Comparison of ENCODE assay signal across 8 cellular contexts in genomic region chr5:173055983-173056782, GRCh38. TPM values are rescaled to one million over a fixed set of nuclear protein-coding genes. Genes with fewer than 3 reads are reported as not detected.
DNase-seq lines count a peak whose midpoint lies in the region; ATAC-seq and TF ChIP-seq lines count a peak whose summit lies in the region.

Gene CREBRF, plus strand, starts transcription at chr5:173056352. Its CDS starts 24,424 bp downstream, at chr5:173080776.

- DNase-seq in NCI-H1105 (lab: John Stamatoyannopoulos, UW) (peak; percentile 74), SKM-1 (lab: John Stamatoyannopoulos, UW; ENCODE audit: unreplicated experiment) (peak; percentile 91), glomerular visceral epithelial cell (ENCODE audit: extremely low spot score) (peak; percentile 98), omental fat pad (ENCODE audit: low spot score) (peak; percentile 88)
- peak; percentile 97 to 99 for DNase-seq in activated naive CD4-positive, alpha-beta T cell treated with anti-CD3 and anti-CD28 coated beads, Interleukin-2, amount 50 U/mL, for 72 hours (ENCODE audit: low spot score in 2 of 2)

- peak within 1 kb of the TSS; percentile 92 for H3K27ac ChIP-seq in temporal lobe (ENCODE audit: low read depth, low read length)

- H3K27ac Mint-ChIP-seq in activated naive CD4-positive, alpha-beta T cell treated with anti-CD3 and anti-CD28 coated beads, Interleukin-2, amount 50 U/mL, for 72 hours: peak within 1 kb of the TSS; percentile 91 to 97

- no peaks in the 10 kb centered on the region for H3K36me3 Mint-ChIP-seq in activated naive CD4-positive, alpha-beta T cell treated with anti-CD3 and anti-CD28 coated beads, Interleukin-2, amount 50 U/mL, for 72 hours

- ATAC-seq in HG02642 (IDR thresholded peaks at IDR 0.05; ENCODE audit: poor library complexity, unreplicated experiment): peak; percentile 81
- peak; percentile 74 for ATAC-seq in activated naive CD4-positive, alpha-beta T cell treated with anti-CD3 and anti-CD28 coated beads, Interleukin-2, amount 50 U/mL, for 72 hours
- ATAC-seq in omental fat pad (ENCODE audit: low FRiP score): peak; percentile 85

- H3K9me3 Mint-ChIP-seq in activated naive CD4-positive, alpha-beta T cell treated with anti-CD3 and anti-CD28 coated beads, Interleukin-2, amount 50 U/mL, for 72 hours: no peaks in the 10 kb centered on the region

- TF ChIP-seq POLR2A in GM10847 (IDR thresholded peaks at IDR 0.05; ENCODE audit: extremely low read depth, insufficient read length): peak; percentile 55

- no peak for TF ChIP-seq CTCF in omental fat pad (IDR thresholded peaks at IDR 0.05)

RNA-seq across cellular contexts. Expression of gene CREBRF, which starts in this region (rescaled TPM):
- total RNA-seq in activated naive CD4-positive, alpha-beta T cell treated with anti-CD3 and anti-CD28 coated beads, Interleukin-2, amount 50 U/mL, for 72 hours: 10 to 100 TPM; 12.7 to 39.6 TPM
- 10 to 100 TPM; 33.7 to 67.6 (median 36.4) TPM for total RNA-seq in omental fat pad
- total RNA-seq in temporal lobe: 21.1 TPM

Comparison
In these comparisons a context has a peak if more than half of its experiments do, and no peak if none do; other contexts are left out.
1. Peak in every context shown above with its lines: DNase-seq, ATAC-seq and H3K27ac ChIP-seq.